Comparison of ENCODE assay signal across 11 cellular contexts in genomic region chr7:101788517-101788916, GRCh38.
"Had no signal": no experiment of that assay in that cellular context is flagged by ENCODE, and none has a peak within 500 bp of the region (broad histone marks: within the 10 kb centered on the region; RNA-seq: fewer than 3 reads in every experiment).

No MANE protein-coding gene starts in this region.

- DNase-seq: GM23248, GOT3, H7, H9, HCEC 1CT, HFFc6 had no signal

- H3K4me1 Mint-ChIP-seq: GM23338 had no signal

- H3K4me3 ChIP-seq: GM23248, GM23338, HAP-1 had no signal

- H3K4me3 Mint-ChIP-seq: GM23338, H9, HFFc6 had no signal

- H3K9me3 ChIP-seq: HAP-1 had no signal

- H3K36me3 ChIP-seq: HAP-1 had no signal

- FAIRE-seq: H1, H54 had no signal

- ATAC-seq: GM23338, HCT116 had no signal

- H2AFZ ChIP-seq: GM23248, GM23338 had no signal

- H3K27ac Mint-ChIP-seq: GM23338, HFFc6 had no signal

- H3K9ac ChIP-seq: GM23248 had no signal

- H3K4me2 ChIP-seq: GM23338 had no signal

- H3K27ac ChIP-seq: GM23248 had no signal

- H3K4me1 ChIP-seq: HAP-1 had no signal
